ENCODE assay signal across 2 cellular contexts in the genomic region with DNA sequence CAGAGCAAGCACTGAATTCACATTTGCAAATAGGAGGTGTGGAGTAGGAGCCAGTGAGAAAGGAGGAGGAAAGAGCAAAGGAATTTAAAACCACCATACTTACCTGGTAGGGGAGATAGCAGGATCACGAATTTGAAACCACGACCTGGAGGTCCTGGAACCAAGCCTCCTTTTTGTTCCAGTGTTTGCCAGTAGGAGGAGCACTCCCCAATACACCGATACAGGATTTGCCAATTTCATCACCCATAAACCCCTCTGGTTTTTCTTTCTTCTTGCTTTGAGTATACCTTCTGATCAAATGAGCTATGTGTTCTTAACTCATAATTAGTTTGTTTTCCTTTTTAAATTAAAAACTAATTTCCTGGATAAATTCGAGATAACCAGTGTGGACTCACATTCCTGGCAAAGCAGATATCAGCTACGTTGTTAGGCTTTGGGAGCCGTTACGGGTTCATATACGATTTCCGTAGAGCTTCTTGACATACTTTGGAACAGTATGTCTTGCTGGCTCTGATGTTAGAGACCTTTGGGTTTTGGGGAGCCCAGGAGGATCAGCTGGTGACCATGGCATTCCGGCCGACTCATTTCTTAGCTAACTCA.
A peak's percentile ranks its signal among the peaks of the same experiment; 100 is the strongest.
TF ChIP-seq lines count a peak whose summit lies in the region.

No MANE protein-coding gene starts in this region.

TF ChIP-seq in IMR-90, 13 proteins besides CTCF, POLR2A, EP300 and RAD21:
- TF ChIP-seq NFE2L2 (IDR thresholded peaks at IDR 0.05; ENCODE audit: low read depth, low read length): no peak
- no peak for TF ChIP-seq FOS (IDR thresholded peaks at IDR 0.05; ENCODE audit: low read depth, low read length)
- TF ChIP-seq, protein P1, sequence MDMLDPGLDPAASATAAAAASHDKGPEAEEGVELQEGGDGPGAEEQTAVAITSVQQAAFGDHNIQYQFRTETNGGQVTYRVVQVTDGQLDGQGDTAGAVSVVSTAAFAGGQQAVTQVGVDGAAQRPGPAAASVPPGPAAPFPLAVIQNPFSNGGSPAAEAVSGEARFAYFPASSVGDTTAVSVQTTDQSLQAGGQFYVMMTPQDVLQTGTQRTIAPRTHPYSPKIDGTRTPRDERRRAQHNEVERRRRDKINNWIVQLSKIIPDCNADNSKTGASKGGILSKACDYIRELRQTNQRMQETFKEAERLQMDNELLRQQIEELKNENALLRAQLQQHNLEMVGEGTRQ (IDR thresholded peaks at IDR 0.05; ENCODE audit: low read depth, low read length): no peak
- TF ChIP-seq MXI1 (IDR thresholded peaks at IDR 0.05; ENCODE audit: borderline replicate concordance, low read depth, low read length): no peak
- TF ChIP-seq SMC3 (IDR thresholded peaks at IDR 0.05; ENCODE audit: low read depth, low read length): 0 out of 2 replicates have a peak, but pooled peaks have one; percentile 22
- no peak for TF ChIP-seq BHLHE40 (IDR thresholded peaks at IDR 0.05; ENCODE audit: low read depth, low read length)
- no peak for TF ChIP-seq RCOR1 (IDR thresholded peaks at IDR 0.05; ENCODE audit: insufficient replicate concordance, low read length)
- TF ChIP-seq MAZ (IDR thresholded peaks at IDR 0.05; ENCODE audit: borderline replicate concordance, low read depth, low read length): no peak
TF ChIP-seq in IMR-90: peak in this region for 1.

TF ChIP-seq in HepG2, 621 proteins besides CTCF, POLR2A, EP300 and RAD21:
- no peak for TF ChIP-seq ZFP37 (CRISPR knock-in tag; IDR thresholded peaks at IDR 0.05; ENCODE audit: borderline replicate concordance)
- peak; percentile 67 for TF ChIP-seq SMC3 (IDR thresholded peaks at IDR 0.05; ENCODE audit: low read length)
- peak; percentile 40 for TF ChIP-seq STAG1 (CRISPR knock-in tag; IDR thresholded peaks at IDR 0.05)
- no peak for TF ChIP-seq JARID2 (CRISPR knock-in tag; IDR thresholded peaks at IDR 0.05; ENCODE audit: insufficient replicate concordance)
- TF ChIP-seq, protein P2, sequence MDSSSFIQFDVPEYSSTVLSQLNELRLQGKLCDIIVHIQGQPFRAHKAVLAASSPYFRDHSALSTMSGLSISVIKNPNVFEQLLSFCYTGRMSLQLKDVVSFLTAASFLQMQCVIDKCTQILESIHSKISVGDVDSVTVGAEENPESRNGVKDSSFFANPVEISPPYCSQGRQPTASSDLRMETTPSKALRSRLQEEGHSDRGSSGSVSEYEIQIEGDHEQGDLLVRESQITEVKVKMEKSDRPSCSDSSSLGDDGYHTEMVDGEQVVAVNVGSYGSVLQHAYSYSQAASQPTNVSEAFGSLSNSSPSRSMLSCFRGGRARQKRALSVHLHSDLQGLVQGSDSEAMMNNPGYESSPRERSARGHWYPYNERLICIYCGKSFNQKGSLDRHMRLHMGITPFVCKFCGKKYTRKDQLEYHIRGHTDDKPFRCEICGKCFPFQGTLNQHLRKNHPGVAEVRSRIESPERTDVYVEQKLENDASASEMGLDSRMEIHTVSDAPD (CRISPR knock-in tag; IDR thresholded peaks at IDR 0.05): peak; percentile 87
- no peak for TF ChIP-seq NBN (conservative IDR thresholded peaks at IDR 0.05)
- TF ChIP-seq ZSCAN20 (CRISPR knock-in tag; IDR thresholded peaks at IDR 0.05; ENCODE audit: borderline replicate concordance): no peak
- TF ChIP-seq ZNF343 (CRISPR knock-in tag; IDR thresholded peaks at IDR 0.05): no peak
